In the genomic region with DNA sequence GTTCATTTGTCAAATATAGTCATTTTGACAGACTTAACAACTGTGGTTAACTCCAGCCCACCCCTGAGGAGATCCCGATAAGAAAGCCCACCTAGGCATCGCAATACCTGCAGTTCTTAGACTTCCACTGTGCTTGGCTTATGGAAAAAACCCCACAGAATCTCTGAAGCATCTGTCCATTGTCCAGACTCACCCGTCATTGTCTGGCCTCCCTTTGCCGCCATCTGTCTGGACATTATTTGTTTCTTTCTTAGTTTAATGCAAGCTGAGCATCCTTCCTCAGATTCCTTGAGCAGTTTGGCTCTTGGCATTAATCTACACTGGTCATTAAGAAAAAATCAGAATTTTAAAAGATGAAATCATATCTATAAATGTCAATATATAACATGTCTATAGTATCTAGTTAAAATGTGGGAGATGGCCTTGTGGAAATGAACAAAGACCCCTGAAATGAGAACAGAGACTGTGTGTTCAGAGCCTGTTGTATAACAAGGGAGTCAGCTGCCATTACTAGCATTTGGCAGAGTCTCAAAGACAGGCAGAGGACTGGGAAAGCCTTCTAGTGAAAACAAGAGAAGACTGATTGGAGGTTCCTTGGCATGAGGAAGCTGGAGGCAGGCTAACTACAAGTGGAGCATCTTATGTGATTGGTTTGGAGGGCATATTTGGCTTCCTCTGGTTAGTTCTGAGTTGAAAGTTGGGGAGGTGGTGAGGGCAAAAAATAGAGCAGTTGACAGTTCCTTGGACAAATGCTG, we compare ENCODE assay signal across 22 cellular contexts.
DNase-seq lines count a peak whose midpoint lies in the region; ATAC-seq lines count a peak whose summit lies in the region.
"Had no signal": no experiment of that assay in that cellular context is flagged by ENCODE, and none has a peak within 500 bp of the region (broad histone marks: within the 10 kb centered on the region; RNA-seq: fewer than 3 reads in every experiment).

No MANE protein-coding gene starts in this region.

- H3K4me3 ChIP-seq in HAP-1, result no peak overlapping the region
- H3K4me3 ChIP-seq: A549; BLaER1 treated with 17β-estradiol and CSF1 and Interleukin-3, amounts not matched to agents 10 nM and 100 nM; GM23338 had no signal

- H3K36me3 ChIP-seq in HAP-1 (replicated peaks), result no peaks in the 10 kb centered on the region
- H3K36me3 ChIP-seq: BLaER1 treated with 17β-estradiol and CSF1 and Interleukin-3, amounts not matched to agents 10 nM and 100 nM had no signal

- no peak for ATAC-seq in HG03045 (IDR thresholded peaks at IDR 0.05; ENCODE audit: unreplicated experiment)
- ATAC-seq: A549; CD8-positive, alpha-beta T cell; GM23338; HCT116; PC-3 had no signal

- no peaks in the 10 kb centered on the region for H3K9me3 ChIP-seq in HAP-1
- H3K9me3 ChIP-seq: A549 had no signal

- no peaks in the 10 kb centered on the region for H3K4me1 ChIP-seq in HAP-1
- H3K4me1 ChIP-seq: A549; BLaER1 treated with 17β-estradiol and CSF1 and Interleukin-3, amounts not matched to agents 10 nM and 100 nM had no signal

- H3K27me3 ChIP-seq in HAP-1 (ENCODE audit: low read depth), result peaks cover 7% of the 10 kb centered on the region
- H3K27me3 ChIP-seq: BLaER1 treated with 17β-estradiol and CSF1 and Interleukin-3, amounts not matched to agents 10 nM and 100 nM had no signal

- in situ Hi-C loops in G401 (cut with HindIII; ENCODE audit: low sequenced_read_pairs), result no loop called here
- in situ Hi-C loops in HAP-1 (cut with MboI; ENCODE audit: low sequenced_read_pairs), result no loop called here

- peak; percentile 92 for DNase-seq in G401 (ENCODE audit: low spot score)
- peak; percentile 78 for DNase-seq in cerebellum (ENCODE audit: low spot score)
- DNase-seq in inferior parietal cortex (ENCODE audit: extremely low spot score), result peak; percentile 67
- DNase-seq in pons (ENCODE audit: low spot score), result peak; percentile 91
- no peak for DNase-seq in DMS53 treated with DMSO at 0.1 percent for 48 hours (lab: John Stamatoyannopoulos, UW; ENCODE audit: unreplicated experiment)
- no peak for DNase-seq in NCI-H128 (lab: John Stamatoyannopoulos, UW; ENCODE audit: unreplicated experiment)
- DNase-seq in HAP-1 (ENCODE audit: low spot score in 2 of 2), result no peak
- DNase-seq: Calu3; CD8-positive, alpha-beta T cell; DMS79; MM.1S; NCI-H1092; NCI-H2081 treated with DMSO at 0.1 percent for 48 hours; NCI-H82; PC-3; RPMI8226; SHP77 treated with DMSO at 0.1 percent for 48 hours had no signal

Comparison
In these comparisons a context has a peak if more than half of its experiments do, and no peak if none do; other contexts are left out.
1. DNase-seq: peak in G401 (single experiment), cerebellum (single experiment), inferior parietal cortex (single experiment) and pons (single experiment); none in DMS53 treated with DMSO at 0.1 percent for 48 hours (single experiment), NCI-H128 (single experiment) and HAP-1 (0 of 2).